12 cellular contexts compared by ENCODE assay signal in the genomic region with DNA sequence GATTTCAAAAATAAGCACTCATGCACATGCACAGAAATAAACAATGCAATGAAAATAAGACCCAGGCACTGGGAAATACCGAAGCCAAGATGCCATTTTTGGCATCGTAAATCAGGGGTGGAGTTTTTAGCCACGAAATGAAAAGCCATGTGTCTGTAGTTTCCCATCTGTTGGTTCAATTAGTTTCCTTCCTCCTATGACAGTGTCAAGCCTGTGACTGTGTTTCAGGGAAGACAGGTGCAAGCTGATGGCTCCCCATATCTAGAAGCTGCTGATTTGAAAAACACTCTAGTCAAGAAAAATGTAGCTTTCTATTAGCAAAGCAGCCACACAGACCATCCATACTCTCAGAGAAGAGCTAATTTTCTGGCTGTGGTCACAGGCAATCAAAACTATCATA.
DNase-seq lines count a peak whose midpoint lies in the region; ATAC-seq and TF ChIP-seq lines count a peak whose summit lies in the region.
"Had no signal": no experiment of that assay in that cellular context is flagged by ENCODE, and none has a peak within 500 bp of the region (broad histone marks: within the 10 kb centered on the region; RNA-seq: fewer than 3 reads in every experiment).

No MANE protein-coding gene starts in this region.

- ATAC-seq in GM18858 (IDR thresholded peaks at IDR 0.05; ENCODE audit: unreplicated experiment) (peak; percentile 51), GM21447 (IDR thresholded peaks at IDR 0.05; ENCODE audit: unreplicated experiment) (peak; percentile 68), HG03108 (IDR thresholded peaks at IDR 0.05; ENCODE audit: unreplicated experiment) (peak; percentile 50), GM21381 (IDR thresholded peaks at IDR 0.05; ENCODE audit: unreplicated experiment) (no peak), GM21737 (IDR thresholded peaks at IDR 0.05; ENCODE audit: unreplicated experiment) (no peak)

- H3K27ac ChIP-seq in SJCRH30 (peak overlapping the region; percentile 1; the same call in 1 of the 2 replicates), uterus (no peak overlapping the region)
- H3K27ac ChIP-seq: C4-2B, esophagus muscularis mucosa had no signal

- H3K4me3 ChIP-seq in SJCRH30 (no peak overlapping the region), uterus (no peak overlapping the region)
- H3K4me3 ChIP-seq: esophagus muscularis mucosa had no signal

- DNase-seq in SJCRH30: peak; percentile 39 to 77
- DNase-seq in NCI-H187 treated with DMSO at 0.1 percent for 48 hours (lab: John Stamatoyannopoulos, UW): no peak
- no peak for DNase-seq in uterus
- DNase-seq: activated gamma-delta T cell, NCI-H510A had no signal

- H3K4me1 ChIP-seq in SJCRH30: peaks cover 50% of the 10 kb centered on the region
- no peaks in the 10 kb centered on the region for H3K4me1 ChIP-seq in uterus
- H3K4me1 ChIP-seq: esophagus muscularis mucosa had no signal

- no peaks in the 10 kb centered on the region for H3K27me3 ChIP-seq in SJCRH30
- H3K27me3 ChIP-seq in uterus: no peaks in the 10 kb centered on the region
- H3K27me3 ChIP-seq: esophagus muscularis mucosa had no signal

- H3K9me3 ChIP-seq in SJCRH30 (replicated peaks) (no peaks in the 10 kb centered on the region), uterus (no peaks in the 10 kb centered on the region)
- H3K9me3 ChIP-seq: esophagus muscularis mucosa had no signal

- intact Hi-C loops in uterus (cut with DNase I; ENCODE audit: low total_unique reads): no loop called here

- no peak for TF ChIP-seq CTCF in uterus (IDR thresholded peaks at IDR 0.05)

- TF ChIP-seq POLR2A in uterus (IDR thresholded peaks at IDR 0.05): no peak

- H3K36me3 ChIP-seq in SJCRH30 (no peaks in the 10 kb centered on the region), uterus (no peaks in the 10 kb centered on the region)
- H3K36me3 ChIP-seq: esophagus muscularis mucosa had no signal

Comparison
In these comparisons a context has a peak if more than half of its experiments do, and no peak if none do; other contexts are left out.
1. ATAC-seq: peak in GM18858 (single experiment), GM21447 (single experiment) and HG03108 (single experiment); none in GM21381 (single experiment) and GM21737 (single experiment).
2. DNase-seq: peak in SJCRH30 (2 of 2); none in NCI-H187 treated with DMSO at 0.1 percent for 48 hours (single experiment) and uterus (0 of 2).